ENCODE assay signal across 8 cellular contexts in genomic region chr1:23959461-23960290, GRCh38. TPM values are rescaled to one million over a fixed set of nuclear protein-coding genes. Genes with fewer than 3 reads are reported as not detected.
DNase-seq lines count a peak whose midpoint lies in the region; ATAC-seq and TF ChIP-seq lines count a peak whose summit lies in the region.

Gene PNRC2 (plus strand): TSS chr1:23959828. CDS start chr1:23961458, 1,630 bp downstream.

- peak; percentile 93 for DNase-seq in DMS153 (lab: John Stamatoyannopoulos, UW)
- peak; percentile 84 for DNase-seq in KG1 (lab: John Stamatoyannopoulos, UW)
- DNase-seq in Peyer's patch = peak; percentile 97 to 99 (median 98)
- DNase-seq in activated T-cell treated with anti-CD3 and anti-CD28 coated beads, Interleukin-2, amount 50 U/mL, for 48 hours = peak; percentile 95 to 97
- DNase-seq in stimulated activated CD8-positive, alpha-beta memory T cell treated with anti-CD3 and anti-CD28 coated beads, Interleukin-7, amount 100 ng/mL, for 4 hours (ENCODE audit: low read depth in 2 of 2) = peak; percentile 91 to 97

- no peaks in the 10 kb centered on the region for H3K27me3 ChIP-seq in Peyer's patch
- no peaks in the 10 kb centered on the region for H3K27me3 ChIP-seq in esophagus (ENCODE audit: control insufficient read depth in 1 of 2, insufficient read depth in 2 of 2, low read length in 2 of 2)
- no peaks in the 10 kb centered on the region for H3K27me3 ChIP-seq in muscle layer of duodenum (ENCODE audit: low read depth, low read length)

- peak within 1 kb of the TSS; percentile 68 to 95 (median 78) for H3K4me3 ChIP-seq in Peyer's patch
- peak within 1 kb of the TSS; percentile 91 for H3K4me3 ChIP-seq in esophagus (ENCODE audit: low read depth in 1 of 2, low read length in 2 of 2)
- H3K4me3 ChIP-seq in muscle layer of duodenum (ENCODE audit: low read depth in 1 of 2, low read length in 2 of 2) = peak within 1 kb of the TSS; percentile 85 to 96

- H3K36me3 ChIP-seq in Peyer's patch (peaks cover 0 to 13% (median 0%) of the 10 kb centered on the region in 3 donors), esophagus (ENCODE audit: control insufficient read depth in 2 of 2, insufficient read depth in 2 of 2, low read length in 1 of 2) (no peaks in the 10 kb centered on the region), muscle layer of duodenum (ENCODE audit: control insufficient read depth in 1 of 2, insufficient read depth in 2 of 2, low read length in 2 of 2) (peaks cover 7 to 20% of the 10 kb centered on the region in 2 donors)

- H3K27ac ChIP-seq in Peyer's patch (peak within 1 kb of the TSS; percentile 96 to 100 (median 99)), esophagus (ENCODE audit: low read depth in 2 of 2, low read length in 1 of 2) (peak within 1 kb of the TSS; percentile 99), muscle layer of duodenum (ENCODE audit: low read length) (peak within 1 kb of the TSS; percentile 100)

- TF ChIP-seq POLR2A in Peyer's patch (IDR thresholded peaks at IDR 0.05) = peak; percentile 87 to 92

- peak; percentile 73 for ATAC-seq in GM21723 (IDR thresholded peaks at IDR 0.05; ENCODE audit: unreplicated experiment)

- TF ChIP-seq CTCF in Peyer's patch (IDR thresholded peaks at IDR 0.05) = no peak

- 0 to 1% methylated on average over 81 to 84 of the region's 84 CpGs for WGBS in esophagus, 2 donors

- H3K9me3 ChIP-seq in Peyer's patch (no peaks in the 10 kb centered on the region), esophagus (ENCODE audit: control insufficient read depth in 2 of 2, insufficient read depth in 1 of 2, low read depth in 1 of 2, low read length in 1 of 2) (no peaks in the 10 kb centered on the region), muscle layer of duodenum (ENCODE audit: control insufficient read depth in 1 of 2, low read length in 2 of 2) (no peaks in the 10 kb centered on the region)

- H3K4me1 ChIP-seq in Peyer's patch (peaks cover 0 to 30% (median 13%) of the 10 kb centered on the region in 4 donors), esophagus (ENCODE audit: control insufficient read depth in 2 of 2, insufficient read depth in 2 of 2, low read length in 1 of 2) (peaks cover 0 to 2% of the 10 kb centered on the region in 2 donors), muscle layer of duodenum (ENCODE audit: control insufficient read depth in 1 of 2, insufficient read depth in 2 of 2, low read length in 2 of 2) (peaks cover 17 to 39% of the 10 kb centered on the region in 2 donors)

RNA-seq across cellular contexts. Expression of gene PNRC2, which starts in this region (rescaled TPM):
- 100 to 1,000 TPM in 2 of 4 donors, 10 to 100 TPM in 2; 77.9 to 157 (median 104) TPM for total RNA-seq in Peyer's patch
- 10 to 100 TPM; 54.2 to 69.1 TPM for polyA plus RNA-seq in esophagus

Comparison
In these comparisons a context has a peak if more than half of its experiments do, and no peak if none do; other contexts are left out.
1. Peak in every context shown above with its lines: DNase-seq, ATAC-seq, H3K4me3 ChIP-seq and H3K27ac ChIP-seq.